In the genomic region with DNA sequence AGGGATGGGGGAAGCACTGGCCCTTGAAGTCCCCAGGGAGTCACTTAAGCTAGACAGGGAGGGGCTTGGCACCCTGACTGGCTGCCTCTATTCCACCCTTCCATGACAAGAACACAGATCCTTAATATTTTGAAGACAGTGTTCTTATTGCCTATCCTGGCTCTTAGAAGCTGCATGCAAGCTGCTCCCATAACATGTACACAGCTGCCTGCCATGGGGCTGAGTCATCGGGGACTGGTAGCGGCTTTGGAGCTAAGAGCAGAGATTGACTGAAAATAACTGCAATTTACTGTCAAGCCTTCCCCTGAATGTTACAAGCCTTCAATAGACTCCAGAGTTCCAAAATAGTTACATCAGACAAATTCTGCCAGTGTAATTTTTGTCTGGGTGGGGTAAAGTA, we compare ENCODE assay signal across 8 cellular contexts.
DNase-seq lines count a peak whose midpoint lies in the region; TF ChIP-seq lines count a peak whose summit lies in the region.
"Not testable (repeated sequence)": the region's sequence is repeated elsewhere in the genome, so short reads cannot be mapped to it uniquely, and the experiment has no call there.

No MANE protein-coding gene starts in this region.

- H2AFZ ChIP-seq in smooth muscle cell (ENCODE audit: low read depth): not testable (repeated sequence)

- DNase-seq in ACHN (peak; percentile 55), ELR (ENCODE audit: low read depth) (peak; percentile 79), M059J (ENCODE audit: low read depth) (peak; percentile 16), amniotic epithelial cell (ENCODE audit: low read depth) (peak; percentile 85), epithelial cell of esophagus (ENCODE audit: low read depth) (peak; percentile 67), glomerular endothelial cell (ENCODE audit: extremely low read depth, low read depth, low spot score) (peak; percentile 3), myocyte (ENCODE audit: low read depth) (peak; percentile 93)
- not testable (repeated sequence) for DNase-seq in smooth muscle cell (lab: John Stamatoyannopoulos, UW; ENCODE audit: unreplicated experiment)

- H3K79me2 ChIP-seq in smooth muscle cell (ENCODE audit: low read depth): not testable (repeated sequence)

- not testable (repeated sequence) for H3K4me2 ChIP-seq in smooth muscle cell

- H4K20me1 ChIP-seq in smooth muscle cell (ENCODE audit: low read depth): not testable (repeated sequence)

- not testable (repeated sequence) for H3K9ac ChIP-seq in smooth muscle cell (ENCODE audit: low read depth)

- TF ChIP-seq CTCF in epithelial cell of esophagus (IDR thresholded peaks at IDR 0.05; ENCODE audit: insufficient read depth, low read depth, low read length, missing control alignments); smooth muscle cell (IDR thresholded peaks at IDR 0.05; ENCODE audit: borderline replicate concordance, insufficient read depth, poor library complexity, severe bottlenecking): not testable (repeated sequence)

- not testable (repeated sequence) for H3K4me3 ChIP-seq in epithelial cell of esophagus (ENCODE audit: low read length); smooth muscle cell

- H3K4me1 ChIP-seq in smooth muscle cell (ENCODE audit: low read depth): not testable (repeated sequence)

- 25% methylated on average over 2 of the region's 2 CpGs for WGBS in smooth muscle cell (ENCODE audit: low lambda C conversion rate)

- not testable (repeated sequence) for H3F3A ChIP-seq in smooth muscle cell (ENCODE audit: low read depth)

- in situ Hi-C loops in ACHN (cut with HindIII; ENCODE audit: low pct_ligation_motif_present, low pct_unique_long_range_greater_than_20kb, low sequenced_read_pairs): not testable (repeated sequence)

- peak overlapping the region; percentile 71 for H3K27ac ChIP-seq in smooth muscle cell (ENCODE audit: low read depth)

- H3K27me3 ChIP-seq in smooth muscle cell (ENCODE audit: low read depth): not testable (repeated sequence)

- H3K36me3 ChIP-seq in smooth muscle cell (ENCODE audit: low read depth): not testable (repeated sequence)

- not testable (repeated sequence) for H3K9me3 ChIP-seq in smooth muscle cell (replicated peaks; ENCODE audit: low read depth)
